In genomic region chr9:131087354-131087893, GRCh38 we compare ENCODE assay signal across 22 cellular contexts. TPM values are rescaled to one million over a fixed set of nuclear protein-coding genes. Genes with fewer than 3 reads are reported as not detected.
"Had no signal": no experiment of that assay in that cellular context is flagged by ENCODE, and none has a peak within 500 bp of the region (broad histone marks: within the 10 kb centered on the region; RNA-seq: fewer than 3 reads in every experiment).

No MANE protein-coding gene starts in this region.

- H3K4me3 ChIP-seq: body of pancreas, cardiac muscle cell, heart right ventricle, ovary, prostate gland, upper lobe of right lung had no signal

- H3K4me1 ChIP-seq: prostate gland, upper lobe of right lung had no signal

- H3K27me3 ChIP-seq: body of pancreas, cardiac muscle cell, ovary, upper lobe of right lung had no signal

- ATAC-seq: activated CD8-positive, alpha-beta T cell treated with anti-CD3 and anti-CD28 coated beads, Interleukin-2, amount 10 ng/mL, durations not matched to agents 7 days and 5 days; activated naive CD8-positive, alpha-beta T cell treated with anti-CD3 and anti-CD28 coated beads, Interleukin-2, amount 50 U/mL, for 24 hours; body of pancreas; heart right ventricle; left cardiac atrium; natural killer cell treated with Interleukin-12 subunit alpha and Interleukin-12 subunit beta and Interleukin-15 and Interleukin-18, amount 100 ng/mL, for 72 hours; stimulated activated naive CD8-positive, alpha-beta T cell treated with anti-CD3 and anti-CD28 coated beads, Interleukin-15, Interleukin-2, amounts not matched to agents 100 U/mL and 50 U/mL, for 24 hours; upper lobe of right lung had no signal

- DNase-seq: activated CD4-positive, alpha-beta T cell treated with anti-CD3 and anti-CD28 coated beads, Interleukin-2, amount 10 ng/mL, durations not matched to agents 7 days and 5 days; activated CD4-positive, CD25-positive, alpha-beta regulatory T cell treated with anti-CD3 and anti-CD28 coated beads, Interleukin-2, amount 50 U/mL, for 72 hours; activated CD8-positive, alpha-beta T cell treated with anti-CD3 and anti-CD28 coated beads, Interleukin-2, amount 10 ng/mL, durations not matched to agents 7 days and 5 days; activated gamma-delta T cell; activated naive CD4-positive, alpha-beta T cell treated with anti-CD3 and anti-CD28 coated beads, Interleukin-2, amount 50 U/mL, for 16 hours; activated naive CD8-positive, alpha-beta T cell treated with anti-CD3 and anti-CD28 coated beads, Interleukin-2, amount 50 U/mL, for 24 hours; anterior cingulate cortex; body of pancreas; cortex of kidney; heart right ventricle; islet precursor cell; left cardiac atrium; ovary; stimulated activated CD4-positive, alpha-beta T cell treated with anti-CD3 and anti-CD28 coated beads, Interleukin-4, amount 100 ng/mL, for 24 hours; stimulated activated naive CD8-positive, alpha-beta T cell treated with anti-CD3 and anti-CD28 coated beads, Interleukin-15, Interleukin-2, amounts not matched to agents 100 U/mL and 50 U/mL, for 24 hours; upper lobe of right lung; WERI-Rb-1 had no signal

- FAIRE-seq: endometrium had no signal

- H3K27ac ChIP-seq: body of pancreas, cardiac muscle cell, heart right ventricle, neutrophil, ovary, prostate gland, upper lobe of right lung, WERI-Rb-1 had no signal

- H3K36me3 ChIP-seq: cardiac muscle cell, heart right ventricle, neutrophil, ovary, prostate gland, upper lobe of right lung, WERI-Rb-1 had no signal

- H3K9me3 ChIP-seq: body of pancreas, heart right ventricle, neutrophil, ovary, prostate gland, upper lobe of right lung had no signal

RNA-seq across cellular contexts. Expression of gene AIF1L, which starts 8.9 kb away (rescaled TPM):
- total RNA-seq: natural killer cell treated with Interleukin-12 subunit alpha and Interleukin-12 subunit beta and Interleukin-15 and Interleukin-18, amount 100 ng/mL, for 72 hours had no signal
